21 cellular contexts compared by ENCODE assay signal in the genomic region with DNA sequence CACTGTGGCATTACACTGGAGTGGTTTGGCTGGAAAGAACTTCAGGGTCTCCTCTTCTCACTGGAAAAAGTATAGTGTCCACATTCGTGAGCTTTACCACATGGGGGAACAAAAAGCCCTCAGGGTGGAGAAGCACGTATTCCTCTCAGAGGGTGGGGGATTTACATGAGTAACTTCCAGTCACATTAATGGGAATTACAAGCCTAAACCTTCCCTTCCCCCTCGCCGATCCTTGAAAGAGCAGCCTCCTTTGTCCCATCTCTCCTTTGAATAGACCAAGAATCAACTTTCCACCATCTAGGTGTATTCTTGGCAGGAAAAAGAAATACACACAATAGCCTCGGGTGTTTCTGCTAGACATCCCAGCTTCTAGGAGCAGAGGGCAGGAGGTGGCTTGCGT.
DNase-seq lines count a peak whose midpoint lies in the region; ATAC-seq and TF ChIP-seq lines count a peak whose summit lies in the region.
"Had no signal": no experiment of that assay in that cellular context is flagged by ENCODE, and none has a peak within 500 bp of the region (broad histone marks: within the 10 kb centered on the region; RNA-seq: fewer than 3 reads in every experiment).

No MANE protein-coding gene starts in this region.

- peaks cover 28% of the 10 kb centered on the region for H3K79me2 ChIP-seq in GM23338 (replicated peaks; ENCODE audit: insufficient read depth)

- H3K36me3 Mint-ChIP-seq in GM23338 (ENCODE audit: low read depth) (peaks cover 90% of the 10 kb centered on the region), progenitor cell of endocrine pancreas (ENCODE audit: insufficient read depth) (peaks cover 62% of the 10 kb centered on the region)
- no peaks in the 10 kb centered on the region for H3K36me3 Mint-ChIP-seq in activated naive CD4-positive, alpha-beta T cell treated with anti-CD3 and anti-CD28 coated beads, Interleukin-2, amount 10 ng/mL, durations not matched to agents 7 days and 5 days

- 0 out of 2 replicates have a peak overlapping the region, but pooled peaks have one; percentile 31 for H3K4me2 ChIP-seq in GM23338
- H3K4me2 ChIP-seq: SK-N-SH had no signal

- H3K36me3 ChIP-seq in GM23338 (ENCODE audit: insufficient read depth) = peaks cover 35% of the 10 kb centered on the region
- peaks cover 32% of the 10 kb centered on the region for H3K36me3 ChIP-seq in ectodermal cell (ENCODE audit: control insufficient read depth, insufficient read depth, low read length)
- H3K36me3 ChIP-seq in transverse colon = peaks cover 0 to 15% (median 5%) of the 10 kb centered on the region in 4 donors
- H3K36me3 ChIP-seq: MG63 had no signal

- no peak overlapping the region for H3K4me3 ChIP-seq in GM23338
- no peak overlapping the region for H3K4me3 ChIP-seq in ectodermal cell (ENCODE audit: insufficient read depth, low read depth, low read length)
- H3K4me3 ChIP-seq in transverse colon = no peak overlapping the region
- H3K4me3 ChIP-seq: GM12878, MG63 had no signal

- H3F3A ChIP-seq in GM23338 (replicated peaks; ENCODE audit: low read depth) = 0 out of 2 replicates have a peak, but pooled peaks cover 3% of the 10 kb centered on the region

- no peak for TF ChIP-seq CTCF in GM23338 (conservative IDR thresholded peaks at IDR 0.05; ENCODE audit: low read depth in 2 of 2)
- TF ChIP-seq CTCF in progenitor cell of endocrine pancreas (IDR thresholded peaks at IDR 0.05; ENCODE audit: unreplicated experiment) = no peak
- no peak for TF ChIP-seq CTCF in transverse colon (IDR thresholded peaks at IDR 0.05)

- H3K27me3 ChIP-seq in GM23338 (ENCODE audit: insufficient read depth) = no peaks in the 10 kb centered on the region
- no peaks in the 10 kb centered on the region for H3K27me3 ChIP-seq in ectodermal cell (ENCODE audit: control insufficient read depth, insufficient read depth, low read length, poor library complexity, severe bottlenecking)
- H3K27me3 ChIP-seq in transverse colon = no peaks in the 10 kb centered on the region
- H3K27me3 ChIP-seq: MG63 had no signal

- no peak overlapping the region for H2AFZ ChIP-seq in GM23338

- no peak overlapping the region for H3K4me3 Mint-ChIP-seq in GM23338
- no peak overlapping the region for H3K4me3 Mint-ChIP-seq in progenitor cell of endocrine pancreas (ENCODE audit: low read depth)
- H3K4me3 Mint-ChIP-seq in activated naive CD4-positive, alpha-beta T cell treated with anti-CD3 and anti-CD28 coated beads, Interleukin-2, amount 10 ng/mL, durations not matched to agents 7 days and 5 days = no peak overlapping the region

- intact Hi-C loops in transverse colon (cut with DNase I; ENCODE audit: low total_unique reads) = no loop called here

- in situ Hi-C loops in transverse colon (cut with MboI; ENCODE audit: low pct_ligation_motif_present in 1 of 4, low pct_unique_long_range_greater_than_20kb in 1 of 4, low sequenced_read_pairs in 3 of 4) = no loop called here

- TF ChIP-seq POLR2A in transverse colon (IDR thresholded peaks at IDR 0.05) = no peak

- no peaks in the 10 kb centered on the region for H3K9me3 ChIP-seq in ectodermal cell (ENCODE audit: control insufficient read depth, low read length)
- no peaks in the 10 kb centered on the region for H3K9me3 ChIP-seq in transverse colon
- H3K9me3 ChIP-seq: MG63, SK-N-SH had no signal

- DNase-seq in GM23338 (ENCODE audit: low spot score) = no peak
- DNase-seq in NCI-H524 (lab: John Stamatoyannopoulos, UW) = peak; percentile 68 to 88
- no peak for DNase-seq in progenitor cell of endocrine pancreas (ENCODE audit: low spot score, unreplicated experiment)
- DNase-seq in NK-92 treated with Interleukin-12 subunit alpha and Interleukin-12 subunit beta, amount 100 ng/mL, for 24 hours (lab: John Stamatoyannopoulos, UW) = no peak
- DNase-seq in transverse colon = no peak
- DNase-seq in activated naive CD4-positive, alpha-beta T cell treated with anti-CD3 and anti-CD28 coated beads, Interleukin-2, amount 10 ng/mL, durations not matched to agents 7 days and 5 days = no peak
- DNase-seq: ACHN, DMS153, GF-D8, H7, Kasumi-1, MG63, NCI-H1048, NCI-H1436, NCI-H1930, NCI-H2171, SHP77, SK-N-SH had no signal

- CTCF ChIA-PET in activated naive CD4-positive, alpha-beta T cell treated with anti-CD3 and anti-CD28 coated beads, Interleukin-2, amount 10 ng/mL, durations not matched to agents 7 days and 5 days (lab: Charles Lee) = no interaction called here

- H3K9me2 ChIP-seq in GM23338 (ENCODE audit: insufficient read depth) = 0 out of 2 replicates have a peak, but pooled peaks cover 2% of the 10 kb centered on the region

- H3K4me1 Mint-ChIP-seq in GM23338 (peaks cover 31% of the 10 kb centered on the region), progenitor cell of endocrine pancreas (ENCODE audit: low read depth) (peaks cover 6% of the 10 kb centered on the region)
- no peaks in the 10 kb centered on the region for H3K4me1 Mint-ChIP-seq in activated naive CD4-positive, alpha-beta T cell treated with anti-CD3 and anti-CD28 coated beads, Interleukin-2, amount 10 ng/mL, durations not matched to agents 7 days and 5 days

- H3K4me1 ChIP-seq in GM23338 (ENCODE audit: insufficient read depth) = peaks cover 15% of the 10 kb centered on the region
- H3K4me1 ChIP-seq in ectodermal cell (ENCODE audit: control insufficient read depth, insufficient read depth, low read length) = peaks cover 23% of the 10 kb centered on the region
- H3K4me1 ChIP-seq in transverse colon = no peaks in the 10 kb centered on the region

- H3K9me3 Mint-ChIP-seq in GM23338 (no peaks in the 10 kb centered on the region), progenitor cell of endocrine pancreas (ENCODE audit: low read depth) (peaks cover 12% of the 10 kb centered on the region)
- H3K9me3 Mint-ChIP-seq in activated naive CD4-positive, alpha-beta T cell treated with anti-CD3 and anti-CD28 coated beads, Interleukin-2, amount 10 ng/mL, durations not matched to agents 7 days and 5 days = no peaks in the 10 kb centered on the region

- WGBS in ectodermal cell, 2 experiments = 38 to 48% methylated on average over 5 to 6 of the region's 6 CpGs
- 80 to 87% methylated on average over 1 to 6 of the region's 6 CpGs for WGBS in transverse colon (ENCODE audit: low coverage in 1 of 2), 2 donors

- H3K27ac Mint-ChIP-seq in GM23338 (peak overlapping the region; percentile 68), progenitor cell of endocrine pancreas (peak overlapping the region; percentile 34)
- H3K27ac Mint-ChIP-seq in activated naive CD4-positive, alpha-beta T cell treated with anti-CD3 and anti-CD28 coated beads, Interleukin-2, amount 10 ng/mL, durations not matched to agents 7 days and 5 days = no peak overlapping the region

- ATAC-seq in GM23338 = peak; percentile 37
- ATAC-seq: GM12878 had no signal

- H3K27ac ChIP-seq in GM23338 (ENCODE audit: low read depth) (0 out of 2 replicates have a peak overlapping the region, but pooled peaks have one; percentile 64), ectodermal cell (ENCODE audit: insufficient read depth, low read depth, low read length, poor library complexity, severe bottlenecking) (peak overlapping the region; percentile 0), transverse colon (no peak overlapping the region)
- H3K27ac ChIP-seq: HL-60 had no signal

- H4K20me1 ChIP-seq in GM23338 (replicated peaks; ENCODE audit: insufficient read depth) = peaks cover 17% of the 10 kb centered on the region

- no peak for TF ChIP-seq EP300 in transverse colon (IDR thresholded peaks at IDR 0.05; ENCODE audit: low read depth)

- H3K27me3 Mint-ChIP-seq in GM23338 (ENCODE audit: insufficient read depth, low read depth, poor library complexity) (no peaks in the 10 kb centered on the region), progenitor cell of endocrine pancreas (no peaks in the 10 kb centered on the region)
- no peaks in the 10 kb centered on the region for H3K27me3 Mint-ChIP-seq in activated naive CD4-positive, alpha-beta T cell treated with anti-CD3 and anti-CD28 coated beads, Interleukin-2, amount 10 ng/mL, durations not matched to agents 7 days and 5 days

TF ChIP-seq in GM23338, 12 proteins besides CTCF, POLR2A, EP300 and RAD21:
- no peak for TF ChIP-seq ZNF114 (CRISPR knock-in tag; IDR thresholded peaks at IDR 0.05)
- no peak for TF ChIP-seq POLR2AphosphoS5 (IDR thresholded peaks at IDR 0.05; ENCODE audit: low read depth)
- no peak for TF ChIP-seq NANOG (IDR thresholded peaks at IDR 0.05; ENCODE audit: borderline replicate concordance)
- TF ChIP-seq JUNB (IDR thresholded peaks at IDR 0.05; ENCODE audit: unreplicated experiment) = no peak

Comparison
In these comparisons a context has a peak if more than half of its experiments do, and no peak if none do; other contexts are left out.
1. DNase-seq: peak in NCI-H524 (2 of 2); none in GM23338 (single experiment), progenitor cell of endocrine pancreas (single experiment), NK-92 treated with Interleukin-12 subunit alpha and Interleukin-12 subunit beta, amount 100 ng/mL, for 24 hours (single experiment), transverse colon (single experiment) and activated naive CD4-positive, alpha-beta T cell treated with anti-CD3 and anti-CD28 coated beads, Interleukin-2, amount 10 ng/mL, durations not matched to agents 7 days and 5 days (single experiment).
2. H3K27ac ChIP-seq: peak in GM23338 (single experiment) and ectodermal cell (single experiment); none in transverse colon (0 of 4).